In the genomic region with DNA sequence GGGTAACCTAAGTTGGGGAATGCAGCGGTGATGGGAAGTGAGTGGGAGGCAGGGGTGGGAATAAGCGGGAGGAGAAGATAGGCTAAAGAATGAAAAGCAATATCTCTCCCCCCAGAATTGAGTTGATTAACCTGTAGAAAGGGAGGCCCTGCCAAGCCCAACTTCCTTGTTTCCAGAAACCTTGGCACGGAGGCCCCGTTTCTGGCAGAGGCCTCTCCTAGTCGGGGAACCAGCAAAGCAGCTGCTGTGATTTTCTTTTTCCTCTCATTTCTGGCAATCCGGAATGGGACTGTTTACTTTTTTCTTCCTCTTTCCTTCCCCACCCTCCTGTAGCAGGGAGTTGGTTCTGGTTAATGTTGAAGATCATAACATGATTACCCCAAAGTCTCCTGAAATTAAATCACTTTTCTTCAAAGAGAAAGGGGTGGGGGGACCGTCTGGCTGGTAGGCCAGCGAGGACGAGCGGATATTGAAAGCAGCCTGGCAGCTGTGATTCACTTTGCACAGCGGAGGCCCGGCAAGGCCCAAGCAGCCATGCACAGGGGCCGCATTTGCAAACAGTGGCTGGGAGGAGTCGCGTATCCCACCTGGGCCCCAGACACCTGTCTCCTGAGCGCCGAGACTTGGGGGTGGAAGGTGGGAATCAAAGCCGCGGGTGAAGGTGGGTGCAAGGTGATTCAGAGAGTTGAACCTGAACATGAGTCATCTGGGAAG, we compare ENCODE assay signal across 17 cellular contexts. TPM values are rescaled to one million over a fixed set of nuclear protein-coding genes. Genes with fewer than 3 reads are reported as not detected.
DNase-seq lines count a peak whose midpoint lies in the region; ATAC-seq, FAIRE-seq and TF ChIP-seq lines count a peak whose summit lies in the region.
"Had no signal": no experiment of that assay in that cellular context is flagged by ENCODE, and none has a peak within 500 bp of the region (broad histone marks: within the 10 kb centered on the region; RNA-seq: fewer than 3 reads in every experiment).

No MANE protein-coding gene starts in this region.

- no peak overlapping the region for H3K4me3 ChIP-seq in AG10803 (ENCODE audit: low read length)
- no peak overlapping the region for H3K4me3 ChIP-seq in bronchial epithelial cell (ENCODE audit: low read depth, low read length)

- H3K9me3 Mint-ChIP-seq in immature natural killer cell = peaks cover 0 to 4% (median 0%) of the 10 kb centered on the region in 6 donors

- H3K27me3 Mint-ChIP-seq in immature natural killer cell (ENCODE audit: low read depth in 3 of 3) = peaks cover 0 to 3% (median 2%) of the 10 kb centered on the region in 3 donors

- H3K4me3 Mint-ChIP-seq in immature natural killer cell = no peak overlapping the region

- H3K36me3 ChIP-seq in bronchial epithelial cell (ENCODE audit: control insufficient read depth, insufficient read depth, low read length) = no peaks in the 10 kb centered on the region

- no peak for FAIRE-seq in bronchial epithelial cell (lab: Jason Lieb, UNC)
- FAIRE-seq: H1, TTC549 had no signal

- no peak overlapping the region for H3K27ac Mint-ChIP-seq in immature natural killer cell
- H3K27ac Mint-ChIP-seq: progenitor cell of endocrine pancreas had no signal

- intact Hi-C loops in left colon (cut with DNase I, micrococcal nuclease) = no loop called here
- intact Hi-C loops in sciatic nerve (cut with DNase I) = no loop called here

- no peak for TF ChIP-seq CTCF in AG10803 (conservative IDR thresholded peaks at IDR 0.05; ENCODE audit: low read length)
- TF ChIP-seq CTCF in bronchial epithelial cell (IDR thresholded peaks at IDR 0.05; ENCODE audit: insufficient read depth, low read length, severe bottlenecking) = no peak

- no peaks in the 10 kb centered on the region for H3K36me3 Mint-ChIP-seq in immature natural killer cell

- DNase-seq in AG10803 (ENCODE audit: low read depth) (peak; percentile 21), bronchial epithelial cell (ENCODE audit: low read depth) (peak; percentile 3), left colon (peak; percentile 37 to 45), sciatic nerve (ENCODE audit: low spot score) (peak; percentile 82), immature natural killer cell (no peak), SW 1271 (lab: John Stamatoyannopoulos, UW) (no peak)
- DNase-seq in stimulated activated naive CD4-positive, alpha-beta T cell (lab: John Stamatoyannopoulos, UW) = no peak
- DNase-seq: activated naive CD4-positive, alpha-beta T cell; cerebellar nuclear complex; foreskin fibroblast; IMR-90; NCI-H1417 treated with DMSO at 0.1 percent for 48 hours; NCI-H526 treated with DMSO at 0.1 percent for 48 hours had no signal

- peaks cover 0 to 2% of the 10 kb centered on the region in 2 donors for H3K4me1 Mint-ChIP-seq in immature natural killer cell

- H3K27me3 ChIP-seq in bronchial epithelial cell (ENCODE audit: control insufficient read depth, insufficient read depth, low read length) = no peaks in the 10 kb centered on the region

- ATAC-seq in left colon (peak; percentile 27), sciatic nerve (peak; percentile 40), HG02571 (IDR thresholded peaks at IDR 0.05; ENCODE audit: unreplicated experiment) (no peak)

RNA-seq across cellular contexts. Expression of a gene that starts 51.5 kb away (rescaled TPM):
- under 0.01 and 0.51 TPM in 2 replicates for total RNA-seq in bronchial epithelial cell
- 1 to 10 TPM; 3.2 to 7.4 TPM for total RNA-seq in left colon
- total RNA-seq in sciatic nerve = 22.8 TPM
- not detected for polyA plus RNA-seq in immature natural killer cell

Comparison
In these comparisons a context has a peak if more than half of its experiments do, and no peak if none do; other contexts are left out.
1. DNase-seq: peak in AG10803 (single experiment), bronchial epithelial cell (single experiment), left colon (2 of 2) and sciatic nerve (single experiment); none in stimulated activated naive CD4-positive, alpha-beta T cell (0 of 6), immature natural killer cell (0 of 3) and SW 1271 (0 of 2).